In the genomic region with DNA sequence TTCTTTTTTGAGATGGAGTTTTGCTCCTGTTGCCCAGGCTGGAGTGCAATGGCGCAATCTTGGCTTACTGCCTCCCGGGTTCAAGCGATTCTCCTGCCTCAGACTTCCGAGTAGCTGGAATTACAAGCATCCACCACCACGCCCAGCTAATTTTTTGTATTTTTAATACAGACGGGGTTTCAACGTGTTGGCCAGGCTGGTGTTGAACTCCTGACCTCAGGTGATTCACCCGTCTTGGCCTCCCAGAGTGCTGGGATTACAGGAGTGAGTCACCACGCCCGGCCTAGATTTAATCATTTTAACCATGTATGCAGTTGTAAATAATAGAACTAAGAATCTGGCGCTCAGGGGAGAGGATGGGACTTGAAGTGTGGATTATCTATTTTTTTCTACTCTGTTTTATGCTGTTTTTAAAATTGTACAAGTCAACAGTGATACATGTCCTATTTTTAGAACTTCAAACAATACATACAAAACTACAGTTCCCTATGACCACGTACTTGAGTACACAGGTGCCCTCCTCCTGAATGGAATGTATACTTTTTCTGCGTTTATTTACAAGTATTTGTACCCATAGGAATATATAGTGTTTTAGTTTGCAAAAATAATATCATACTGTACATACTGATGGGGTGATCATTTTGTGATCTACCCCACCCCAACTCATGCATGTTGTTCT, we compare ENCODE assay signal across 8 cellular contexts. TPM values are rescaled to one million over a fixed set of nuclear protein-coding genes. Genes with fewer than 3 reads are reported as not detected.
DNase-seq lines count a peak whose midpoint lies in the region.

No MANE protein-coding gene starts in this region.

- CTCF ChIA-PET in activated naive CD4-positive, alpha-beta T cell treated with anti-CD3 and anti-CD28 coated beads, Interleukin-2, amount 10 ng/mL, durations not matched to agents 7 days and 5 days (lab: Charles Lee), result no interaction called here

- H3K27me3 Mint-ChIP-seq in activated naive CD4-positive, alpha-beta T cell treated with anti-CD3 and anti-CD28 coated beads, Interleukin-2, amount 10 ng/mL, durations not matched to agents 7 days and 5 days, result no peaks in the 10 kb centered on the region
- peaks cover 0 to 6% (median 0%) of the 10 kb centered on the region in 3 donors for H3K27me3 Mint-ChIP-seq in immature natural killer cell (ENCODE audit: low read depth in 3 of 3)

- no peaks in the 10 kb centered on the region for H3K9me3 Mint-ChIP-seq in activated naive CD4-positive, alpha-beta T cell treated with anti-CD3 and anti-CD28 coated beads, Interleukin-2, amount 10 ng/mL, durations not matched to agents 7 days and 5 days
- no peaks in the 10 kb centered on the region for H3K9me3 Mint-ChIP-seq in immature natural killer cell

- H3K27ac Mint-ChIP-seq in activated naive CD4-positive, alpha-beta T cell treated with anti-CD3 and anti-CD28 coated beads, Interleukin-2, amount 10 ng/mL, durations not matched to agents 7 days and 5 days, result no peak overlapping the region
- H3K27ac Mint-ChIP-seq in immature natural killer cell, result peak overlapping the region in 4 of 6 donors; percentile 5 to 65 (median 27)

- H3K36me3 Mint-ChIP-seq in activated naive CD4-positive, alpha-beta T cell treated with anti-CD3 and anti-CD28 coated beads, Interleukin-2, amount 10 ng/mL, durations not matched to agents 7 days and 5 days, result peaks cover 38% of the 10 kb centered on the region
- H3K36me3 Mint-ChIP-seq in immature natural killer cell, result peaks cover 5 to 23% (median 9%) of the 10 kb centered on the region in 3 donors

- DNase-seq in activated naive CD4-positive, alpha-beta T cell treated with Interleukin-2 at 50 U/mL for 16 hours, result peak; percentile 52
- DNase-seq in activated naive CD4-positive, alpha-beta T cell treated with anti-CD3 and anti-CD28 coated beads, Interleukin-2, amount 10 ng/mL, durations not matched to agents 7 days and 5 days, result no peak
- peak; percentile 50 for DNase-seq in activated CD8-positive, alpha-beta memory T cell treated with anti-CD3 and anti-CD28 coated beads, Interleukin-2, amount 50 U/mL, for 4 hours
- DNase-seq in immature natural killer cell, result no peak
- DNase-seq in stimulated activated CD8-positive, alpha-beta memory T cell treated with anti-CD3 and anti-CD28 coated beads, Interleukin-2, amount 100 ng/mL, for 48 hours (ENCODE audit: low read depth in 2 of 2), result peak; percentile 35 to 37
- no peak for DNase-seq in DMS79 (lab: John Stamatoyannopoulos, UW)
- no peak for DNase-seq in NCI-H2029 treated with DMSO at 0.1 percent for 48 hours (lab: John Stamatoyannopoulos, UW)
- DNase-seq in effector CD4-positive, alpha-beta T cell, result no peak

- H3K4me1 Mint-ChIP-seq in activated naive CD4-positive, alpha-beta T cell treated with anti-CD3 and anti-CD28 coated beads, Interleukin-2, amount 10 ng/mL, durations not matched to agents 7 days and 5 days, result peaks cover 20% of the 10 kb centered on the region
- H3K4me1 Mint-ChIP-seq in immature natural killer cell, result peaks cover 66 to 90% of the 10 kb centered on the region in 2 donors

- H3K4me3 Mint-ChIP-seq in activated naive CD4-positive, alpha-beta T cell treated with anti-CD3 and anti-CD28 coated beads, Interleukin-2, amount 10 ng/mL, durations not matched to agents 7 days and 5 days, result no peak overlapping the region
- peak overlapping the region in 2 of 5 donors; percentile 9 to 13 for H3K4me3 Mint-ChIP-seq in immature natural killer cell

RNA-seq across cellular contexts. Expression of gene ITCH, which starts 27.8 kb away (rescaled TPM):
- polyA plus RNA-seq in immature natural killer cell, result 10 to 100 TPM; 27.3 to 72.5 (median 35.7) TPM

Comparison
In these comparisons a context has a peak if more than half of its experiments do, and no peak if none do; other contexts are left out.
1. DNase-seq: peak in activated naive CD4-positive, alpha-beta T cell treated with Interleukin-2 at 50 U/mL for 16 hours (single experiment), activated CD8-positive, alpha-beta memory T cell treated with anti-CD3 and anti-CD28 coated beads, Interleukin-2, amount 50 U/mL, for 4 hours (single experiment) and stimulated activated CD8-positive, alpha-beta memory T cell treated with anti-CD3 and anti-CD28 coated beads, Interleukin-2, amount 100 ng/mL, for 48 hours (2 of 2); none in activated naive CD4-positive, alpha-beta T cell treated with anti-CD3 and anti-CD28 coated beads, Interleukin-2, amount 10 ng/mL, durations not matched to agents 7 days and 5 days (single experiment), immature natural killer cell (0 of 3), DMS79 (single experiment), NCI-H2029 treated with DMSO at 0.1 percent for 48 hours (single experiment) and effector CD4-positive, alpha-beta T cell (single experiment).